36 cellular contexts compared by ENCODE assay signal in genomic region chr19:29574518-29574917, GRCh38. TPM values are rescaled to one million over a fixed set of nuclear protein-coding genes. Genes with fewer than 3 reads are reported as not detected.
"Had no signal": no experiment of that assay in that cellular context is flagged by ENCODE, and none has a peak within 500 bp of the region (broad histone marks: within the 10 kb centered on the region; RNA-seq: fewer than 3 reads in every experiment).

No MANE protein-coding gene starts in this region.

- H3K4me3 Mint-ChIP-seq: dendritic cell treated with granulocyte-macrophage colony-stimulating factor and Interleukin-4, amounts not matched to agents 40 ng/mL and 50 ng/mL, for 4 days; endodermal cell; mesothelial cell of epicardium; naive B cell; nephron; stimulated activated naive B cell treated with anti-CD40 and anti-IgM and Interleukin-4, amounts not matched to agents 10 μg/mL and 1 μg/mL and 100 μg/mL, for 72 hours; stimulated activated naive CD8-positive, alpha-beta T cell treated with anti-CD3 and anti-CD28 coated beads, Interleukin-15, Interleukin-2, amounts not matched to agents 100 ng/mL and 50 ng/mL, for 24 hours had no signal

- H3K36me3 Mint-ChIP-seq: mesothelial cell of epicardium; naive B cell; stimulated activated naive B cell treated with anti-CD40 and anti-IgM and Interleukin-4, amounts not matched to agents 10 μg/mL and 1 μg/mL and 100 μg/mL, for 72 hours had no signal

- H3K4me1 ChIP-seq: colonic mucosa, esophagus muscularis mucosa, foreskin keratinocyte, heart right ventricle, left lung, prostate gland, sigmoid colon, tibial nerve, upper lobe of left lung had no signal

- H3K27ac Mint-ChIP-seq: dendritic cell treated with granulocyte-macrophage colony-stimulating factor and Interleukin-4, amounts not matched to agents 40 ng/mL and 50 ng/mL, for 4 days; endodermal cell; mesothelial cell of epicardium; nephron; stimulated activated naive B cell treated with anti-CD40 and anti-IgM and Interleukin-4, amounts not matched to agents 10 μg/mL and 1 μg/mL and 100 μg/mL, for 72 hours; stimulated activated naive CD8-positive, alpha-beta T cell treated with anti-CD3 and anti-CD28 coated beads, Interleukin-15, Interleukin-2, amounts not matched to agents 100 ng/mL and 50 ng/mL, for 24 hours had no signal

- H3K9me3 ChIP-seq: colonic mucosa, esophagus muscularis mucosa, heart right ventricle, left lung, mucosa of descending colon, prostate gland, sigmoid colon, thoracic aorta, tibial nerve, upper lobe of left lung had no signal

- FAIRE-seq: islet of Langerhans, urothelium cell line had no signal

- H3K27ac ChIP-seq: colonic mucosa, epithelial cell of prostate, esophagus muscularis mucosa, foreskin keratinocyte, heart right ventricle, left lung, prostate gland, sigmoid colon, thoracic aorta, tibial nerve, upper lobe of left lung had no signal

- H3K36me3 ChIP-seq: colonic mucosa, esophagus muscularis mucosa, heart right ventricle, left lung, prostate gland, sigmoid colon, thoracic aorta, tibial nerve, upper lobe of left lung had no signal

- DNase-seq: colonic mucosa; effector CD8-positive, alpha-beta T cell; endodermal cell; foreskin keratinocyte; glutamatergic neuron; heart right ventricle; hippocampal formation; left cardiac atrium; left lung; mesenchymal stem cell; mucosa of descending colon; naive B cell; nucleus accumbens; right cardiac atrium; sigmoid colon; stimulated activated CD4-positive, alpha-beta T cell treated with anti-CD3 and anti-CD28 coated beads, Interleukin-2, amount 100 ng/mL, for 24 hours; stimulated activated CD4-positive, alpha-beta T cell treated with anti-CD3 and anti-CD28 coated beads, Interleukin-4, amount 100 ng/mL, for 4 hours; stimulated activated naive B cell treated with anti-CD40 and anti-IgM and Interleukin-4, amounts not matched to agents 10 μg/mL and 1 μg/mL and 100 μg/mL, for 72 hours; upper lobe of left lung had no signal

- H3K9me3 Mint-ChIP-seq: dendritic cell treated with granulocyte-macrophage colony-stimulating factor and Interleukin-4, amounts not matched to agents 40 ng/mL and 50 ng/mL, for 4 days; endodermal cell; mesothelial cell of epicardium; nephron; stimulated activated naive B cell treated with anti-CD40 and anti-IgM and Interleukin-4, amounts not matched to agents 10 μg/mL and 1 μg/mL and 100 μg/mL, for 72 hours; stimulated activated naive CD8-positive, alpha-beta T cell treated with anti-CD3 and anti-CD28 coated beads, Interleukin-15, Interleukin-2, amounts not matched to agents 100 ng/mL and 50 ng/mL, for 24 hours had no signal

- H3K27me3 ChIP-seq: colonic mucosa, upper lobe of left lung had no signal

- H3K4me3 ChIP-seq: colonic mucosa, esophagus muscularis mucosa, heart right ventricle, left lung, mucosa of descending colon, prostate gland, sigmoid colon, thoracic aorta, tibial nerve, upper lobe of left lung had no signal

- ATAC-seq: foreskin keratinocyte; heart right ventricle; left cardiac atrium; left lung; mucosa of descending colon; right cardiac atrium; stimulated activated naive B cell treated with anti-CD40 and anti-IgM and Interleukin-4, amounts not matched to agents 10 μg/mL and 1 μg/mL and 100 μg/mL, for 72 hours had no signal

RNA-seq across cellular contexts. Expression of gene VSTM2B, which starts 48.7 kb away (rescaled TPM):
- total RNA-seq: colonic mucosa, fibroblast of lung, foreskin keratinocyte, heart right ventricle, kidney epithelial cell, left cardiac atrium, left lung, lower leg skin, lung microvascular endothelial cell, mesothelial cell of epicardium, osteocyte, prostate gland, right cardiac atrium, skeletal muscle tissue, thoracic aorta, tibial nerve, upper lobe of left lung had no signal
